Comparison of ENCODE assay signal across 19 cellular contexts in the genomic region with DNA sequence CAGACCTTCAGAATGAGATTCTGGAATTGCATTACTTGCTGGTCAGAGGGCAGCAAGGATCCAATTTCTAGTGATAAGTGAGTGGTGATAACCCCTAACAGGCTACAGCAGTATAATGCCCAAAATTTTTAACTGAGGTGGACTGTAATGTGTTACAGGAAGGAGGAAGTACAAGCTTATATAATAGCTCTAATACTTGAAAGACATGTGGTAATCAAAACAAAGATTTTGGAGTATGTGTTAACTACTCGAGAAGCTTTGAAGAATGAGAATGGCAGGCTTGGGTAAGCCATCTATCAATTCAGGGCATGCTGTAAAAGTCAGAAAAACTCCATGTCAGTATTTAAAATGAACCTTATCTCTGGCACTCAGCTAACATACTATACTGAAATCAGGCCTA.
"Had no signal": no experiment of that assay in that cellular context is flagged by ENCODE, and none has a peak within 500 bp of the region (broad histone marks: within the 10 kb centered on the region; RNA-seq: fewer than 3 reads in every experiment).

No MANE protein-coding gene starts in this region.

- H3K27ac ChIP-seq: neural progenitor cell, prostate gland had no signal

- DNase-seq: activated CD4-positive, alpha-beta T cell treated with anti-CD3 and anti-CD28 coated beads, Interleukin-2, amount 10 ng/mL, durations not matched to agents 7 days and 5 days; activated CD8-positive, alpha-beta T cell treated with anti-CD3 and anti-CD28 coated beads, Interleukin-2, amount 10 ng/mL, durations not matched to agents 7 days and 5 days; activated naive CD4-positive, alpha-beta T cell treated with anti-CD3 and anti-CD28 coated beads, Interleukin-2, amount 10 ng/mL, durations not matched to agents 7 days and 5 days; activated naive CD8-positive, alpha-beta T cell treated with anti-CD3 and anti-CD28 coated beads, Interleukin-2, amount 50 U/mL, for 24 hours; activated T-cell treated with anti-CD3 and anti-CD28 coated beads, Interleukin-2, amount 50 U/mL, for 4 hours; anterior cingulate cortex; effector CD4-positive, alpha-beta T cell; heart left ventricle; kidney; mucosa of descending colon; naive B cell; right cardiac atrium; small intestine; stimulated activated CD4-positive, alpha-beta T cell treated with anti-CD3 and anti-CD28 coated beads, Interleukin-4, amount 100 ng/mL, for 1 hour; T-cell had no signal

- H3K4me1 ChIP-seq: neural progenitor cell, prostate gland had no signal

- H3K27me3 ChIP-seq: gastroesophageal sphincter, heart left ventricle, neural progenitor cell had no signal

- H3K4me2 ChIP-seq: neural progenitor cell had no signal

- H3K4me3 ChIP-seq: gastroesophageal sphincter, heart left ventricle, mucosa of descending colon, neural progenitor cell, prostate gland had no signal

- FAIRE-seq: kidney, small intestine had no signal

- ATAC-seq: activated CD8-positive, alpha-beta T cell treated with anti-CD3 and anti-CD28 coated beads, Interleukin-2, amount 10 ng/mL, durations not matched to agents 7 days and 5 days; activated naive CD8-positive, alpha-beta T cell treated with anti-CD3 and anti-CD28 coated beads, Interleukin-2, amount 50 U/mL, for 24 hours; activated T-cell treated with anti-CD3 and anti-CD28 coated beads, Interleukin-2, amount 50 U/mL, for 4 hours; gastroesophageal sphincter; heart left ventricle; left lobe of liver; mucosa of descending colon; right cardiac atrium; T-cell had no signal

- H3K9me3 ChIP-seq: gastroesophageal sphincter, heart left ventricle, mucosa of descending colon, prostate gland had no signal

- H3K36me3 ChIP-seq: gastroesophageal sphincter, heart left ventricle, neural progenitor cell, prostate gland had no signal
